ENCODE assay signal across 8 cellular contexts in genomic region chr7:66996444-66997191, GRCh38. TPM values are rescaled to one million over a fixed set of nuclear protein-coding genes. Genes with fewer than 3 reads are reported as not detected.
DNase-seq lines count a peak whose midpoint lies in the region; ATAC-seq, FAIRE-seq and TF ChIP-seq lines count a peak whose summit lies in the region.
"Not testable (repeated sequence)": the region's sequence is repeated elsewhere in the genome, so short reads cannot be mapped to it uniquely, and the experiment has no call there.

TSS of gene TYW1 (plus strand) at chr7:66996833. CDS start at chr7:66996979, 146 bp downstream.

- TF ChIP-seq CTCF in Caco-2 (IDR thresholded peaks at IDR 0.05; ENCODE audit: insufficient read depth in 1 of 2, low read depth in 1 of 2, low read length in 1 of 2, severe bottlenecking in 1 of 2, unreplicated experiment in 1 of 2); OCI-LY1 (IDR thresholded peaks at IDR 0.05; ENCODE audit: low read length): not testable (repeated sequence)

- H3K36me3 Mint-ChIP-seq in Caco-2 (ENCODE audit: insufficient read depth, unreplicated experiment), result peaks cover 45% of the 10 kb centered on the region

- not testable (repeated sequence) for H3K9me2 ChIP-seq in OCI-LY1 (ENCODE audit: low read depth, low read length)

- BruUV-seq in Caco-2 (replicated peaks; lab: Mats Ljungman, UMichigan), result not testable (repeated sequence)

- H3K27ac Mint-ChIP-seq in Caco-2 (ENCODE audit: unreplicated experiment), result peak within 1 kb of the TSS; percentile 98

- POLR2A ChIA-PET in Caco-2 (lab: Charles Lee), result interaction anchor here (0.7 to 1.9 kb wide), 3 partner anchors 152 to 503 kb away, joined by 7 to 9 read pairs (median 9); no protein-coding TSS in a partner anchor

- FAIRE-seq in endometrium (lab: Jason Lieb, UNC), result peak; percentile 99

- not testable (repeated sequence) for H3K27me3 ChIP-seq in Caco-2 (replicated peaks; ENCODE audit: control insufficient read depth, insufficient read depth, low read length); HUES64 (ENCODE audit: insufficient read depth, low read length); OCI-LY1 (ENCODE audit: insufficient read depth, low read length)

- intact Hi-C loops in Caco-2 (cut with micrococcal nuclease; ENCODE audit: unreplicated experiment), result loop anchor here (10.0 kb wide), 3 partner anchors 312 to 402 kb away; no protein-coding TSS in a partner anchor

- not testable (repeated sequence) for H3K9me3 ChIP-seq in Caco-2; HUES64 (ENCODE audit: insufficient read depth, low read depth, low read length); OCI-LY1 (ENCODE audit: low read length); mesodermal cell (ENCODE audit: control insufficient read depth, low read length)

- peak within 1 kb of the TSS; percentile 35; the same call in 1 of the 2 replicates for H2AFZ ChIP-seq in OCI-LY1 (ENCODE audit: low read length)

- H3K9ac ChIP-seq in HUES64 (ENCODE audit: low read depth, low read length) (peak within 1 kb of the TSS; percentile 89), OCI-LY1 (ENCODE audit: low read length) (peak within 1 kb of the TSS; percentile 83)

- H3K27me3 Mint-ChIP-seq in Caco-2 (ENCODE audit: insufficient read depth, unreplicated experiment), result not testable (repeated sequence)

- peak within 1 kb of the TSS; percentile 66; the same call in 1 of the 2 replicates for H3K27ac ChIP-seq in HUES64 (ENCODE audit: low read depth, low read length)
- peak within 1 kb of the TSS; percentile 76 for H3K27ac ChIP-seq in OCI-LY1 (ENCODE audit: low read depth, low read length, poor library complexity, severe bottlenecking)
- H3K27ac ChIP-seq in mesodermal cell (ENCODE audit: low read depth, low read length, severe bottlenecking), result peak within 1 kb of the TSS; percentile 79

- H3K4me3 ChIP-seq in Caco-2 (ENCODE audit: low read depth, low read length) (peak within 1 kb of the TSS; percentile 85), HUES64 (ENCODE audit: low read length) (peak within 1 kb of the TSS; percentile 96), OCI-LY1 (ENCODE audit: low read depth, low read length, poor library complexity, severe bottlenecking) (peak within 1 kb of the TSS; percentile 85), mesodermal cell (ENCODE audit: extremely low read depth, insufficient read depth, low read length, poor library complexity, severe bottlenecking) (peak within 1 kb of the TSS; percentile 65)

- ATAC-seq in GM21447 (IDR thresholded peaks at IDR 0.05; ENCODE audit: unreplicated experiment), result peak; percentile 86

- H3K4me1 Mint-ChIP-seq in Caco-2 (ENCODE audit: low read depth, unreplicated experiment), result not testable (repeated sequence)

- DNase-seq in Caco-2, result peak; percentile 99
- DNase-seq in activated CD8-positive, alpha-beta memory T cell treated with anti-CD3 and anti-CD28 coated beads, Interleukin-2, amount 50 U/mL, for 4 hours, result peak; percentile 97
- peak; percentile 92 to 97 for DNase-seq in stimulated activated CD8-positive, alpha-beta memory T cell treated with anti-CD3 and anti-CD28 coated beads, Interleukin-15, amount 100 ng/mL, for 4 hours (ENCODE audit: low read depth in 2 of 2)

- H3K36me3 ChIP-seq in Caco-2 (ENCODE audit: control insufficient read depth, insufficient read depth, low read length), result not testable (repeated sequence)
- H3K36me3 ChIP-seq in HUES64 (ENCODE audit: insufficient read depth, low read length) (peaks cover 27% of the 10 kb centered on the region), OCI-LY1 (ENCODE audit: insufficient read depth, low read length) (peaks cover 31% of the 10 kb centered on the region), mesodermal cell (ENCODE audit: control insufficient read depth, insufficient read depth, low read length) (peaks cover 29% of the 10 kb centered on the region)

- not testable (repeated sequence) for H4K20me1 ChIP-seq in OCI-LY1 (ENCODE audit: insufficient read depth, low read length)

- H3K4me3 Mint-ChIP-seq in Caco-2 (ENCODE audit: unreplicated experiment), result peak within 1 kb of the TSS; percentile 97

- CTCF ChIA-PET in Caco-2 (lab: Charles Lee), result not testable (repeated sequence)

- not testable (repeated sequence) for H3K9me3 Mint-ChIP-seq in Caco-2 (ENCODE audit: unreplicated experiment)

- WGBS in HUES64, result under 1% methylated on average over 44 of the region's 44 CpGs
- WGBS in mesodermal cell (ENCODE audit: insufficient coverage in 2 of 2), 2 experiments, result 0% methylated on average over 14 to 24 of the region's 44 CpGs

- 0 out of 2 replicates have a peak, but pooled peaks cover 15% of the 10 kb centered on the region for H3K79me2 ChIP-seq in OCI-LY1 (ENCODE audit: insufficient read depth, low read length)

- peak within 1 kb of the TSS; percentile 99 for H3K4me2 ChIP-seq in OCI-LY1 (ENCODE audit: low read length)

- not testable (repeated sequence) for H3F3A ChIP-seq in OCI-LY1 (ENCODE audit: insufficient read depth, low read length)

- not testable (repeated sequence) for H3K4me1 ChIP-seq in Caco-2; HUES64 (ENCODE audit: insufficient read depth, low read length); mesodermal cell (ENCODE audit: control insufficient read depth, insufficient read depth, low read length, poor library complexity, severe bottlenecking)
- peaks cover 18% of the 10 kb centered on the region for H3K4me1 ChIP-seq in OCI-LY1 (ENCODE audit: insufficient read depth, low read length, severe bottlenecking)

RNA-seq across cellular contexts. Expression of gene TYW1, which starts in this region (rescaled TPM):
- total RNA-seq in Caco-2 (2022), result 25.6 and 26.9 TPM in 2 replicates
- polyA plus RNA-seq in HUES64 (2013, experiment 1 of 2), result 15.0 TPM
- polyA plus RNA-seq in HUES64 (2013, experiment 2 of 2), result 15.3 TPM
- polyA plus RNA-seq in mesodermal cell (2013, experiment 1 of 2), result 13.7 TPM
- 14.1 TPM for polyA plus RNA-seq in mesodermal cell (2013, experiment 2 of 2)

Comparison
In these comparisons a context has a peak if more than half of its experiments do, and no peak if none do; other contexts are left out.
1. Peak in every context shown above with its lines: DNase-seq, ATAC-seq, H3K4me3 ChIP-seq and H3K27ac ChIP-seq.